In the genomic region with DNA sequence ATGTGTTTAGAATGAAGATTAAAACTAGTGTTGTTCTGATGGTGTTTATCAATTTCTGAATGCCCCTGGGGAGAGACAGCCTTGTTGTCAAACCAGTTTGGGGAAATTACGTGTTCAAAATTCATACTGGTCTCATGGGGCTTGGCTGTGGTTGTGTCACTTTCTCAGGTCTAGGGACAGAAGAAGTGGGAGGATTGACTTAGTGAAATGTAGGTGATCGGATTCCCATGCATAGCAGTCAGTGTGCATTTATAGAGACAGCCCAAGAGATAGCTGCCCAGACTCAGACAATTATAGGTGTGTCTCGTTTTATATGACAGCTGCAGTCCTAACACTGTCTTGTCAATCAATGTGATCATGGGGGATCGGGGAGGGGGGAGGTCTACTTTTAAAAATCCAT, we compare ENCODE assay signal across 18 cellular contexts.
DNase-seq lines count a peak whose midpoint lies in the region; ATAC-seq lines count a peak whose summit lies in the region.
"Had no signal": no experiment of that assay in that cellular context is flagged by ENCODE, and none has a peak within 500 bp of the region (broad histone marks: within the 10 kb centered on the region; RNA-seq: fewer than 3 reads in every experiment).

No MANE protein-coding gene starts in this region.

- H3K4me1 Mint-ChIP-seq in activated T-helper 17 cell treated with anti-CD3 and anti-CD28 coated beads, Interleukin-2, amount 50 U/mL, for 72 hours = no peaks in the 10 kb centered on the region
- peaks cover 32 to 49% of the 10 kb centered on the region in 2 donors for H3K4me1 Mint-ChIP-seq in stimulated activated naive B cell treated with anti-CD40 and anti-IgM and Interleukin-4, amounts not matched to agents 10 μg/mL and 1 μg/mL and 100 μg/mL, for 72 hours
- H3K4me1 Mint-ChIP-seq in CD8-positive, alpha-beta memory T cell = peaks cover 0 to 12% (median 7%) of the 10 kb centered on the region in 3 donors
- peaks cover 0 to 5% of the 10 kb centered on the region in 2 donors for H3K4me1 Mint-ChIP-seq in effector memory CD8-positive, alpha-beta T cell (ENCODE audit: low read depth in 2 of 2)

- H3K27me3 Mint-ChIP-seq in activated T-helper 17 cell treated with anti-CD3 and anti-CD28 coated beads, Interleukin-2, amount 50 U/mL, for 72 hours = no peaks in the 10 kb centered on the region
- peaks cover 0 to 9% of the 10 kb centered on the region in 2 donors for H3K27me3 Mint-ChIP-seq in stimulated activated naive B cell treated with anti-CD40 and anti-IgM and Interleukin-4, amounts not matched to agents 10 μg/mL and 1 μg/mL and 100 μg/mL, for 72 hours
- peaks cover 0 to 3% of the 10 kb centered on the region in 2 donors for H3K27me3 Mint-ChIP-seq in CD8-positive, alpha-beta memory T cell
- no peaks in the 10 kb centered on the region for H3K27me3 Mint-ChIP-seq in effector memory CD8-positive, alpha-beta T cell
- H3K27me3 Mint-ChIP-seq: CD4-positive, alpha-beta T cell; naive thymus-derived CD8-positive, alpha-beta T cell had no signal

- H3K27ac ChIP-seq in CD8-positive, alpha-beta memory T cell (ENCODE audit: low read depth, low read length) = no peak overlapping the region
- H3K27ac ChIP-seq: sigmoid colon had no signal

- POLR2A ChIA-PET in CD8-positive, alpha-beta memory T cell (lab: Charles Lee) = no interaction called here

- no peak overlapping the region for H3K4me3 Mint-ChIP-seq in activated T-helper 17 cell treated with anti-CD3 and anti-CD28 coated beads, Interleukin-2, amount 50 U/mL, for 72 hours
- peak overlapping the region in 1 of 2 donors; percentile 5 for H3K4me3 Mint-ChIP-seq in stimulated activated naive B cell treated with anti-CD40 and anti-IgM and Interleukin-4, amounts not matched to agents 10 μg/mL and 1 μg/mL and 100 μg/mL, for 72 hours
- H3K4me3 Mint-ChIP-seq in CD8-positive, alpha-beta memory T cell = no peak overlapping the region
- H3K4me3 Mint-ChIP-seq in effector memory CD8-positive, alpha-beta T cell = no peak overlapping the region
- H3K4me3 Mint-ChIP-seq: CD4-positive, alpha-beta T cell; naive thymus-derived CD8-positive, alpha-beta T cell had no signal

- no peak overlapping the region for H3K4me3 ChIP-seq in CD8-positive, alpha-beta memory T cell (ENCODE audit: low read length)
- H3K4me3 ChIP-seq: sigmoid colon had no signal

- no peaks in the 10 kb centered on the region for H3K4me1 ChIP-seq in CD8-positive, alpha-beta memory T cell (ENCODE audit: insufficient read depth, low read length)
- H3K4me1 ChIP-seq: sigmoid colon had no signal

- H3K27ac Mint-ChIP-seq in activated T-helper 17 cell treated with anti-CD3 and anti-CD28 coated beads, Interleukin-2, amount 50 U/mL, for 72 hours = no peak overlapping the region
- H3K27ac Mint-ChIP-seq in stimulated activated naive B cell treated with anti-CD40 and anti-IgM and Interleukin-4, amounts not matched to agents 10 μg/mL and 1 μg/mL and 100 μg/mL, for 72 hours = no peak overlapping the region
- H3K27ac Mint-ChIP-seq in CD8-positive, alpha-beta memory T cell = no peak overlapping the region
- H3K27ac Mint-ChIP-seq in effector memory CD8-positive, alpha-beta T cell = no peak overlapping the region
- H3K27ac Mint-ChIP-seq: CD4-positive, alpha-beta T cell; naive thymus-derived CD8-positive, alpha-beta T cell had no signal

- CTCF ChIA-PET in CD8-positive, alpha-beta memory T cell (lab: Charles Lee) = no interaction called here

- H3K36me3 Mint-ChIP-seq in activated T-helper 17 cell treated with anti-CD3 and anti-CD28 coated beads, Interleukin-2, amount 50 U/mL, for 72 hours (ENCODE audit: low read depth) = peaks cover 12% of the 10 kb centered on the region
- H3K36me3 Mint-ChIP-seq in stimulated activated naive B cell treated with anti-CD40 and anti-IgM and Interleukin-4, amounts not matched to agents 10 μg/mL and 1 μg/mL and 100 μg/mL, for 72 hours = peaks cover 26 to 29% of the 10 kb centered on the region in 2 donors
- H3K36me3 Mint-ChIP-seq in CD8-positive, alpha-beta memory T cell = peaks cover 2 to 23% (median 5%) of the 10 kb centered on the region in 3 donors
- no peaks in the 10 kb centered on the region for H3K36me3 Mint-ChIP-seq in effector memory CD8-positive, alpha-beta T cell (ENCODE audit: insufficient read depth)

- H3K36me3 ChIP-seq in CD8-positive, alpha-beta memory T cell (ENCODE audit: insufficient read depth, low read length) = no peaks in the 10 kb centered on the region

- no peaks in the 10 kb centered on the region for H3K9me3 Mint-ChIP-seq in activated T-helper 17 cell treated with anti-CD3 and anti-CD28 coated beads, Interleukin-2, amount 50 U/mL, for 72 hours
- peaks cover 2 to 4% of the 10 kb centered on the region in 2 donors for H3K9me3 Mint-ChIP-seq in stimulated activated naive B cell treated with anti-CD40 and anti-IgM and Interleukin-4, amounts not matched to agents 10 μg/mL and 1 μg/mL and 100 μg/mL, for 72 hours
- no peaks in the 10 kb centered on the region for H3K9me3 Mint-ChIP-seq in CD8-positive, alpha-beta memory T cell
- H3K9me3 Mint-ChIP-seq in effector memory CD8-positive, alpha-beta T cell = no peaks in the 10 kb centered on the region
- H3K9me3 Mint-ChIP-seq: CD4-positive, alpha-beta T cell; naive thymus-derived CD8-positive, alpha-beta T cell had no signal

- no peaks in the 10 kb centered on the region for H3K9me3 ChIP-seq in CD8-positive, alpha-beta memory T cell (ENCODE audit: low read length)
- H3K9me3 ChIP-seq: sigmoid colon had no signal

- peak; percentile 89 for ATAC-seq in GM18861 (IDR thresholded peaks at IDR 0.05; ENCODE audit: unreplicated experiment)
- peak; percentile 72 for ATAC-seq in HG02884 (IDR thresholded peaks at IDR 0.05; ENCODE audit: unreplicated experiment)
- ATAC-seq in activated T-helper 17 cell treated with anti-CD3 and anti-CD28 coated beads, Interleukin-2, amount 50 U/mL, for 72 hours (replicated peaks) = peak; percentile 29
- ATAC-seq in stimulated activated naive B cell treated with anti-CD40 and anti-IgM and Interleukin-4, amounts not matched to agents 10 μg/mL and 1 μg/mL and 100 μg/mL, for 72 hours (replicated peaks) = peak; percentile 81 to 89
- no peak for ATAC-seq in effector memory CD8-positive, alpha-beta T cell (replicated peaks)
- ATAC-seq: naive thymus-derived CD8-positive, alpha-beta T cell had no signal

- DNase-seq in stimulated activated naive B cell treated with anti-CD40 and anti-IgM and Interleukin-4, amounts not matched to agents 10 μg/mL and 1 μg/mL and 100 μg/mL, for 72 hours = no peak
- DNase-seq in CD8-positive, alpha-beta memory T cell = no peak
- no peak for DNase-seq in effector memory CD8-positive, alpha-beta T cell
- no peak for DNase-seq in mesenteric fat pad (ENCODE audit: low spot score)
- DNase-seq: CD4-positive, alpha-beta T cell; effector CD4-positive, alpha-beta T cell; GDM1; islet precursor cell; Kasumi-1; naive thymus-derived CD8-positive, alpha-beta T cell; NCI-H2081; OCI-M1; sigmoid colon; substantia nigra; SW 1271 had no signal

- no peaks in the 10 kb centered on the region for H3K27me3 ChIP-seq in CD8-positive, alpha-beta memory T cell (ENCODE audit: insufficient read depth, low read length, poor library complexity, severe bottlenecking)
- H3K27me3 ChIP-seq: sigmoid colon had no signal
